ENCODE assay signal across 16 cellular contexts in genomic region chr11:119786431-119787073, GRCh38. TPM values are rescaled to one million over a fixed set of nuclear protein-coding genes. Genes with fewer than 3 reads are reported as not detected.
DNase-seq lines count a peak whose midpoint lies in the region; ATAC-seq and TF ChIP-seq lines count a peak whose summit lies in the region.
"Had no signal": no experiment of that assay in that cellular context is flagged by ENCODE, and none has a peak within 500 bp of the region (broad histone marks: within the 10 kb centered on the region; RNA-seq: fewer than 3 reads in every experiment).

No MANE protein-coding gene starts in this region.

- no CpG with 5 or more reads among the region's 10 CpGs for WGBS in mesendoderm (ENCODE audit: extremely low coverage, insufficient coverage, low lambda C conversion rate)

- peaks cover 60% of the 10 kb centered on the region for H3K4me1 ChIP-seq in OCI-LY3 (ENCODE audit: low read length)
- peaks cover 13% of the 10 kb centered on the region for H3K4me1 ChIP-seq in mesendoderm (ENCODE audit: control insufficient read depth, low read depth, low read length)

- no peak overlapping the region for H2BK120ac ChIP-seq in mesendoderm (ENCODE audit: low read depth, low read length)

- H3K18ac ChIP-seq in mesendoderm (ENCODE audit: low read length), result no peak overlapping the region

- no peak overlapping the region for H2AFZ ChIP-seq in OCI-LY3 (ENCODE audit: low read depth, low read length)

- H2BK15ac ChIP-seq in mesendoderm (replicated peaks; ENCODE audit: low read depth), result no peak overlapping the region

- ATAC-seq in GM19324 (IDR thresholded peaks at IDR 0.05; ENCODE audit: low FRiP score, unreplicated experiment), result peak; percentile 47
- ATAC-seq in GM21619 (IDR thresholded peaks at IDR 0.05; ENCODE audit: unreplicated experiment), result no peak
- ATAC-seq: A549, SK-N-SH treated with all-trans-retinoic acid at 6 μM for 48 hours had no signal

- H2AK5ac ChIP-seq in mesendoderm (ENCODE audit: low read length), result no peak overlapping the region

- peak overlapping the region; percentile 65 for H3K4me2 ChIP-seq in OCI-LY3 (ENCODE audit: low read length)
- H3K4me2 ChIP-seq in mesendoderm (ENCODE audit: low read length), result no peak overlapping the region
- H3K4me2 ChIP-seq: A549; BLaER1 treated with 17β-estradiol and CSF1 and Interleukin-3, amounts not matched to agents 10 nM and 100 nM had no signal

- H3K4ac ChIP-seq in mesendoderm (ENCODE audit: low read depth, low read length), result no peak overlapping the region

- H4K8ac ChIP-seq in mesendoderm (ENCODE audit: low read depth, low read length), result no peak overlapping the region

- no peaks in the 10 kb centered on the region for H3K9me3 ChIP-seq in OCI-LY3 (ENCODE audit: insufficient read depth, low read length)
- H3K9me3 ChIP-seq: A549 had no signal

- no peak overlapping the region for H3K56ac ChIP-seq in mesendoderm (ENCODE audit: low read length)

- DNase-seq in GM12865 (ENCODE audit: low read depth) (peak; percentile 49), mesendoderm (peak; percentile 19), hippocampal formation (lab: John Stamatoyannopoulos, UW) (no peak), NCI-H2081 (lab: John Stamatoyannopoulos, UW) (no peak), GOT3 (lab: John Stamatoyannopoulos, UW) (no peak)
- DNase-seq: HFFc6, NCI-H1694 treated with DMSO at 0.1 percent for 48 hours, SHP77 treated with DMSO at 0.1 percent for 48 hours, T-helper 1 cell had no signal

- H2BK5ac ChIP-seq in mesendoderm (ENCODE audit: low read length), result no peak overlapping the region

- no peaks in the 10 kb centered on the region for H3K79me1 ChIP-seq in mesendoderm (ENCODE audit: low read length)

- peaks cover 8% of the 10 kb centered on the region for H3K79me2 ChIP-seq in OCI-LY3 (ENCODE audit: low read length)
- no peaks in the 10 kb centered on the region for H3K79me2 ChIP-seq in mesendoderm (ENCODE audit: control insufficient read depth, insufficient read depth, low read length)

- no peak overlapping the region for H4K5ac ChIP-seq in mesendoderm (ENCODE audit: low read length)

- no peak for TF ChIP-seq CTCF in GM12865 (IDR thresholded peaks at IDR 0.05; ENCODE audit: insufficient read depth, low read depth, low read length, missing control alignments)
- TF ChIP-seq CTCF in OCI-LY3 (IDR thresholded peaks at IDR 0.05; ENCODE audit: low read depth, low read length), result no peak

- no peak overlapping the region for H3K9ac ChIP-seq in OCI-LY3 (ENCODE audit: low read length)
- H3K9ac ChIP-seq in mesendoderm (ENCODE audit: low read length), result no peak overlapping the region
- H3K9ac ChIP-seq: BLaER1 treated with 17β-estradiol and CSF1 and Interleukin-3, amounts not matched to agents 10 nM and 100 nM had no signal

- H4K20me1 ChIP-seq in OCI-LY3 (ENCODE audit: insufficient read depth, low read length), result 0 out of 2 replicates have a peak, but pooled peaks cover 9% of the 10 kb centered on the region

- H3K4me3 ChIP-seq in GM12865 (ENCODE audit: low read depth, low read length) (no peak overlapping the region), OCI-LY3 (ENCODE audit: low read length) (peak overlapping the region; percentile 4; the same call in 1 of the 2 replicates), mesendoderm (ENCODE audit: low read length) (no peak overlapping the region)
- H3K4me3 ChIP-seq: A549; BLaER1 treated with 17β-estradiol and CSF1 and Interleukin-3, amounts not matched to agents 10 nM and 100 nM had no signal

- H3K27ac ChIP-seq in OCI-LY3 (ENCODE audit: low read length), result peak overlapping the region; percentile 24; the same call in 1 of the 2 replicates
- no peak overlapping the region for H3K27ac ChIP-seq in mesendoderm (ENCODE audit: low read depth, low read length)
- H3K27ac ChIP-seq: A549; BLaER1 treated with 17β-estradiol and CSF1 and Interleukin-3, amounts not matched to agents 10 nM and 100 nM; HL-60 had no signal

- H3K36me3 ChIP-seq in OCI-LY3 (replicated peaks; ENCODE audit: low read depth, low read length), result peaks cover 14% of the 10 kb centered on the region
- no peaks in the 10 kb centered on the region for H3K36me3 ChIP-seq in mesendoderm (ENCODE audit: control insufficient read depth, insufficient read depth, low read length)
- H3K36me3 ChIP-seq: BLaER1 treated with 17β-estradiol and CSF1 and Interleukin-3, amounts not matched to agents 10 nM and 100 nM had no signal

- H3K23ac ChIP-seq in mesendoderm (ENCODE audit: low read length), result no peak overlapping the region

- no peaks in the 10 kb centered on the region for H3K27me3 ChIP-seq in OCI-LY3 (ENCODE audit: low read depth, low read length)
- no peaks in the 10 kb centered on the region for H3K27me3 ChIP-seq in mesendoderm (ENCODE audit: insufficient read depth, low read length, poor library complexity)

RNA-seq across cellular contexts. Expression of gene NECTIN1, which starts 57.6 kb away (rescaled TPM):
- polyA plus RNA-seq in mesendoderm (2013, experiment 1 of 2), result 30.2 TPM
- 30.5 TPM for polyA plus RNA-seq in mesendoderm (2013, experiment 2 of 2)

Comparison
In these comparisons a context has a peak if more than half of its experiments do, and no peak if none do; other contexts are left out.
1. DNase-seq: peak in GM12865 (single experiment) and mesendoderm (single experiment); none in hippocampal formation (0 of 2), NCI-H2081 (0 of 2) and GOT3 (single experiment).